Comparison of ENCODE assay signal across 8 cellular contexts in the genomic region with DNA sequence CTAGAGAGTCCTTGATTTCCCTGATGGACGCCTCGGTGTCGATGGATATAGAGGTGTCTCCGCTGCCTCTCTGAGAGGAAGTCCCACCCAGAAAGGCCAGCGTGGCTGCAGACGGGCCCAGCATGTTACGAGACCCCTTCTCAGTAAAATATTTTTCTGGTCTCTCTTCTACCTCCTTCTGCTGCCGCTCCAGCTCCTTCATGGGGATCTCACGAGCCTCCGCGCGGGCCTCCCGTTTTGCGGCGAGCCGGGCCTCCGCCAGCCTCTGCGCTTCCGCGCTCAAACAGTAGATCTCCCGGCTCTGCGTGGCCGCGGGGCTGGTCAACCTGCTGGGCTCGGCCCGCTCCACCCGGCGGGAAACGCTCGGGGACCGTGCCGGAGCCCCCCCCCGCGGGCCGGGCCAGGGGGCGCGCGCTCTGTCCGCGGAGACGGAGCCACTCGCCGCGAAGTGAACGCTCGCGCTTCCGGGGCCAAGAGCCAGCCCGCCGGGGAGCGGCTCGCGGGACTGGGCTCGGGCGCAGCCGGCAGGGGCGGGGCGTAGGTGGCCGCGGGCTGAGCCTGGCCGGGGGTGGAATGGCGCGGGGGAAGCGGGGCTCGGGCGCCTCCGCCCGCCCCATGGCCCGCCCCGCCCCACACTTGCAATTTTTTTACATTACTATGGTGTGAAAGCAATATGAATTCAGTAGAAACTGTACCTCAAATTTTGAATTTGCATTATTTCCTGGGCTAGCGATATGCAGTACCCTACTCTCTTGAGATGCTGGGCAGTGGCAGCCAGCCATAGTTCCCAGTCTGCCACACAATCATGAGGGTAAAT. TPM values are rescaled to one million over a fixed set of nuclear protein-coding genes. Genes with fewer than 3 reads are reported as not detected.
DNase-seq lines count a peak whose midpoint lies in the region; ATAC-seq, FAIRE-seq and TF ChIP-seq lines count a peak whose summit lies in the region.

No MANE protein-coding gene starts in this region.

- H3K27ac ChIP-seq in coronary artery (peak overlapping the region; percentile 49 to 78), HepG2 (ENCODE audit: extremely low read length, insufficient read depth, low read length) (peak overlapping the region; percentile 57)

- no peaks in the 10 kb centered on the region for H3K27me3 ChIP-seq in HepG2 (ENCODE audit: control insufficient read depth in 1 of 2, insufficient read depth in 2 of 2, low read length in 2 of 2)

- in situ Hi-C loops in HepG2 (cut with HindIII; ENCODE audit: extremely low pct_ligation_motif_present, low pct_unique_long_range_greater_than_20kb): no loop called here

- WGBS in HepG2 (ENCODE audit: low lambda C conversion rate): 35% methylated on average over 25 of the region's 71 CpGs

- H3K9ac ChIP-seq in HepG2 (ENCODE audit: insufficient read depth, low read depth, low read length): peak overlapping the region; percentile 62

- peak; percentile 46; the same call in 1 of the 2 replicates for TF ChIP-seq RAD21 in HepG2 (CRISPR knock-in tag; IDR thresholded peaks at IDR 0.05)

- BruUV-seq in HepG2 (replicated peaks; lab: Mats Ljungman, UMichigan): no TSS peak

- H3K4me2 ChIP-seq in HepG2 (ENCODE audit: low read depth, low read length): peak overlapping the region; percentile 76

- no peak for FAIRE-seq in HepG2 (lab: Jason Lieb, UNC)

- CTCF ChIA-PET in HepG2 (lab: Yijun Ruan, JAX; ENCODE audit: low intra/inter-chr PET ratio, low total read pairs): no interaction called here

- POLR2A ChIA-PET in HepG2 (lab: Yijun Ruan, JAX): interaction anchor here (0.8 to 1.6 kb wide), 3 partner anchors 9 to 19 kb away, joined by 3 to 6 read pairs (median 3); a partner anchor contains a TSS

- intact Hi-C loops in HepG2 (cut with micrococcal nuclease; ENCODE audit: unreplicated experiment): no loop called here

- H3K9me3 ChIP-seq in HepG2 (ENCODE audit: low read length): no peaks in the 10 kb centered on the region

- peaks cover 48% of the 10 kb centered on the region for H3K4me1 ChIP-seq in HepG2 (ENCODE audit: insufficient read depth, low read length)

- H3K4me3 ChIP-seq in coronary artery (peak overlapping the region; percentile 88), HepG2 (replicated peaks in 1 of 3; ENCODE audit: insufficient read depth in 1 of 3, low read depth in 2 of 3, low read length in 3 of 3) (peak overlapping the region; percentile 61 to 75 (median 74))

- H2AFZ ChIP-seq in HepG2 (ENCODE audit: low read length): peak overlapping the region; percentile 83

- peak in 1 of 2 experiments; percentile 47; a peak in 1 of 4 replicates for TF ChIP-seq POLR2A in HepG2 (IDR thresholded peaks at IDR 0.05; ENCODE audit: insufficient read depth in 1 of 2, low read depth in 2 of 2, low read length in 2 of 2)

- no peaks in the 10 kb centered on the region for H3K36me3 ChIP-seq in HepG2 (replicated peaks in 1 of 2; ENCODE audit: control insufficient read depth in 1 of 2, insufficient read depth in 2 of 2, low read length in 2 of 2)

- no peaks in the 10 kb centered on the region for H4K20me1 ChIP-seq in HepG2 (ENCODE audit: insufficient read depth, low read length)

- no peak for TF ChIP-seq CTCF in coronary artery (IDR thresholded peaks at IDR 0.05)
- TF ChIP-seq CTCF in HepG2 (CRISPR knock-in tag; IDR thresholded peaks at IDR 0.05): peak; percentile 7; the same call in 1 of the 2 replicates

- H3K79me2 ChIP-seq in HepG2 (ENCODE audit: insufficient read depth, low read length): peaks cover 9% of the 10 kb centered on the region

- ATAC-seq in HG02763 (IDR thresholded peaks at IDR 0.05; ENCODE audit: unreplicated experiment) (peak; percentile 86), HepG2 (peak; percentile 98)

- DNase-seq in NCI-H2081 (lab: John Stamatoyannopoulos, UW): peak; percentile 88 to 90
- DNase-seq in NCI-H2081 treated with DMSO at 0.1 percent for 48 hours (lab: John Stamatoyannopoulos, UW): no peak
- peak; percentile 15 for DNase-seq in NCI-H2029 treated with DMSO at 0.1 percent for 48 hours (lab: John Stamatoyannopoulos, UW)
- DNase-seq in activated CD4-positive, alpha-beta T cell treated with anti-CD3 and anti-CD28 coated beads for 48 hours: peak; percentile 68
- peak; percentile 73 for DNase-seq in coronary artery (ENCODE audit: low spot score)
- DNase-seq in HepG2 (ENCODE audit: low spot score): peak; percentile 37
- DNase-seq in stimulated activated CD4-positive, alpha-beta T cell treated with anti-CD3 and anti-CD28 coated beads, Interleukin-4, amount 100 ng/mL, for 1 hour: peak; percentile 67

- TF ChIP-seq EP300 in HepG2 (IDR thresholded peaks at IDR 0.05; ENCODE audit: low read depth in 2 of 2, low read length in 2 of 2) (no peak), HepG2 (CRISPR knock-in tag; IDR thresholded peaks at IDR 0.05; ENCODE audit: borderline replicate concordance) (no peak)

TF ChIP-seq in HepG2, 621 proteins besides CTCF, POLR2A, EP300 and RAD21 (continues in another document):
- TF ChIP-seq, protein P1, sequence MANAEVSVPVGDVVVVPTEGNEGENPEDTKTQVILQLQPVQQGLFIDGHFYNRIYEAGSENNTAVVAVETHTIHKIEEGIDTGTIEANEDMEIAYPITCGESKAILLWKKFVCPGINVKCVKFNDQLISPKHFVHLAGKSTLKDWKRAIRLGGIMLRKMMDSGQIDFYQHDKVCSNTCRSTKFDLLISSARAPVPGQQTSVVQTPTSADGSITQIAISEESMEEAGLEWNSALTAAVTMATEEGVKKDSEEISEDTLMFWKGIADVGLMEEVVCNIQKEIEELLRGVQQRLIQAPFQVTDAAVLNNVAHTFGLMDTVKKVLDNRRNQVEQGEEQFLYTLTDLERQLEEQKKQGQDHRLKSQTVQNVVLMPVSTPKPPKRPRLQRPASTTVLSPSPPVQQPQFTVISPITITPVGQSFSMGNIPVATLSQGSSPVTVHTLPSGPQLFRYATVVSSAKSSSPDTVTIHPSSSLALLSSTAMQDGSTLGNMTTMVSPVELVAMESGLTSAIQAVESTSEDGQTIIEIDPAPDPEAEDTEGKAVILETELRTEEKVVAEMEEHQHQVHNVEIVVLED (CRISPR knock-in tag; IDR thresholded peaks at IDR 0.05; ENCODE audit: borderline replicate concordance): no peak
- TF ChIP-seq, protein P2, sequence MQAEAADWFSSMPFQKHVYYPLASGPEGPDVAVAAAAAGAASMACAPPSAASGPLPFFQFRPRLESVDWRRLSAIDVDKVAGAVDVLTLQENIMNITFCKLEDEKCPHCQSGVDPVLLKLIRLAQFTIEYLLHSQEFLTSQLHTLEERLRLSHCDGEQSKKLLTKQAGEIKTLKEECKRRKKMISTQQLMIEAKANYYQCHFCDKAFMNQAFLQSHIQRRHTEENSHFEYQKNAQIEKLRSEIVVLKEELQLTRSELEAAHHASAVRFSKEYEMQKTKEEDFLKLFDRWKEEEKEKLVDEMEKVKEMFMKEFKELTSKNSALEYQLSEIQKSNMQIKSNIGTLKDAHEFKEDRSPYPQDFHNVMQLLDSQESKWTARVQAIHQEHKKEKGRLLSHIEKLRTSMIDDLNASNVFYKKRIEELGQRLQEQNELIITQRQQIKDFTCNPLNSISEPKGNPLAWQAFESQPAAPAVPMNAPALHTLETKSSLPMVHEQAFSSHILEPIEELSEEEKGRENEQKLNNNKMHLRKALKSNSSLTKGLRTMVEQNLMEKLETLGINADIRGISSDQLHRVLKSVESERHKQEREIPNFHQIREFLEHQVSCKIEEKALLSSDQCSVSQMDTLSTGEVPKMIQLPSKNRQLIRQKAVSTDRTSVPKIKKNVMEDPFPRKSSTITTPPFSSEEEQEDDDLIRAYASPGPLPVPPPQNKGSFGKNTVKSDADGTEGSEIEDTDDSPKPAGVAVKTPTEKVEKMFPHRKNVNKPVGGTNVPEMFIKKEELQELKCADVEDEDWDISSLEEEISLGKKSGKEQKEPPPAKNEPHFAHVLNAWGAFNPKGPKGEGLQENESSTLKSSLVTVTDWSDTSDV (CRISPR knock-in tag; IDR thresholded peaks at IDR 0.05): no peak; the same call in 1 of the 2 replicates
- TF ChIP-seq TAF1 (CRISPR knock-in tag; IDR thresholded peaks at IDR 0.05): peak; percentile 48; the same call in 1 of the 2 replicates

RNA-seq across cellular contexts. Expression of a gene that starts 10.2 kb away (rescaled TPM):
- 2.4 and 4.3 TPM in 2 replicates for total RNA-seq in HepG2 (2016; rRNA removed; fragmentation: Illumina TruSeq; extraction: Trizol)
- 1.1 TPM in 2 replicates for total RNA-seq in HepG2 (2016; cell fraction: cytosol; rRNA removed; fragmentation: Illumina TruSeq; extraction: Trizol; ENCODE audit: low read depth)
- 1.3 and 3.9 TPM in 2 replicates for total RNA-seq in HepG2 (2016; cell fraction: insoluble cytoplasmic fraction; rRNA removed; fragmentation: Illumina TruSeq; extraction: Trizol)
- 1.3 and 1.8 TPM in 2 replicates for total RNA-seq in HepG2 (2016; cell fraction: membrane; rRNA removed; fragmentation: Illumina TruSeq; extraction: Trizol)
- total RNA-seq in HepG2 (2016; cell fraction: nucleus; rRNA removed; fragmentation: Illumina TruSeq; extraction: Trizol): 9.9 and 12.3 TPM in 2 replicates
- polyA plus RNA-seq in HepG2 (2011; rRNA removed): 7.1 and 8.7 TPM in 2 replicates
- 3.1 and 5.4 TPM in 2 replicates for polyA plus RNA-seq in HepG2 (2011; cell fraction: cytosol; rRNA removed)
- polyA plus RNA-seq in HepG2 (2011; cell fraction: nucleus; rRNA removed): 13.3 and 15.6 TPM in 2 replicates
- 10.1 and 14.9 TPM in 2 replicates for polyA plus RNA-seq in HepG2 (2012)
- polyA plus RNA-seq in HepG2 (2016; cell fraction: cytosol; fragmentation: Illumina TruSeq; extraction: Trizol; ENCODE audit: low read depth): 0.58 and 0.87 TPM in 2 replicates
- polyA plus RNA-seq in HepG2 (2016; cell fraction: insoluble cytoplasmic fraction; fragmentation: Illumina TruSeq; extraction: Trizol; ENCODE audit: low read depth): 2.1 and 2.2 TPM in 2 replicates
- 1.0 and 1.6 TPM in 2 replicates for polyA plus RNA-seq in HepG2 (2016; cell fraction: membrane; fragmentation: Illumina TruSeq; extraction: Trizol; ENCODE audit: low read depth)
- 16.1 and 23.2 TPM in 2 replicates for polyA plus RNA-seq in HepG2 (2016; cell fraction: nucleus; fragmentation: Illumina TruSeq; extraction: Trizol; ENCODE audit: insufficient read depth, low read depth)
- polyA minus RNA-seq in HepG2 (2011; rRNA and poly(A)+ RNA removed; ENCODE audit: low replicate concordance): 1.6 and 5.2 TPM in 2 replicates
- 1.2 and 1.7 TPM in 2 replicates for polyA minus RNA-seq in HepG2 (2011; cell fraction: cytosol; rRNA and poly(A)+ RNA removed)
- 27.2 and 32.1 TPM in 2 replicates for polyA minus RNA-seq in HepG2 (2011; cell fraction: nucleus; rRNA and poly(A)+ RNA removed)
